ENCODE assay signal across 19 cellular contexts in the genomic region with DNA sequence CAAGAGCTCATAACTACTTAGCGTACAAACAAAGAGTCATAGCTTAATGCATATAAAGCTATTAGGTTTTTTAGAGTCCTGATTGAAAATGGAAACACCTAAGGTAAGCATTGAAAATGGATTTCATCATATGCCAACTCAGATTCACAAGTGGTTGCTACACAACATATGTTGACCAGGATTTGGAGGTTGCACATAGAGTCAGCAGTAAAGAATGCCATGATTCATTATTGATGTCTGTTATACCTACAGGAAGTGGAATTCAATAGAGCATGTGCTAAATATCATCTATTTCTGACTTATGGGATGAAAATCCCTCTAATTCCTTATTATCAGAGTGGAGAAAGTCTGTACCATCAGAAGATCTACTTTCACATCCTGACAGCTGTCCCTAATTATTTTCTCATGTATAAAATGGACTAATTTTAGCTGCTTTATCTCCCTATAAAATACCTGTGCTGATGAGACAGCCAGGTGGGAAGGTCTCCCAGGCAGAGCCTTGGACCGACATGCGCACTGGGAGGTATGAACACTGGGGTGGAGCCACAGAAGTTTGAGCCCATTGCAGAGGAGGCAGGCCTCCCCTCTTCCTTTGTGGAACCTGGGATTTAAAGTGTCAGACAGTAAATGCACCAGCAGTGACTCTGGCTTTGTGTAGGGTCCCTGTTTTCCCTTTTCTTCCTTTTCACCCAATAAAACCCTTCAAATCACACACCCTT.
DNase-seq lines count a peak whose midpoint lies in the region; ATAC-seq and TF ChIP-seq lines count a peak whose summit lies in the region.
"Had no signal": no experiment of that assay in that cellular context is flagged by ENCODE, and none has a peak within 500 bp of the region (broad histone marks: within the 10 kb centered on the region; RNA-seq: fewer than 3 reads in every experiment).

No MANE protein-coding gene starts in this region.

- H3K4me1 Mint-ChIP-seq in HFFc6 (ENCODE audit: low read depth) (peaks cover 13% of the 10 kb centered on the region), WTC11 (peaks cover 14% of the 10 kb centered on the region)
- no peaks in the 10 kb centered on the region for H3K4me1 Mint-ChIP-seq in activated CD4-positive, alpha-beta memory T cell treated with anti-CD3 and anti-CD28 coated beads for 36 hours (ENCODE audit: low read depth)
- H3K4me1 Mint-ChIP-seq in activated naive CD8-positive, alpha-beta T cell treated with anti-CD3 and anti-CD28 coated beads, Interleukin-2, amount 50 U/mL, for 24 hours = no peaks in the 10 kb centered on the region
- H3K4me1 Mint-ChIP-seq: stimulated activated memory B cell treated with anti-CD40 and anti-IgM and Interleukin-4, amounts not matched to agents 10 μg/mL and 1 μg/mL and 100 μg/mL, for 72 hours had no signal

- ATAC-seq in mucosa of descending colon (no peak), WTC11 (no peak)
- no peak for ATAC-seq in activated naive CD8-positive, alpha-beta T cell treated with anti-CD3 and anti-CD28 coated beads, Interleukin-2, amount 50 U/mL, for 24 hours
- ATAC-seq: activated CD8-positive, alpha-beta T cell treated with anti-CD3 and anti-CD28 coated beads, Interleukin-2, amount 10 ng/mL, durations not matched to agents 7 days and 5 days; stimulated activated memory B cell treated with anti-CD40 and anti-IgM and Interleukin-4, amounts not matched to agents 10 μg/mL and 1 μg/mL and 100 μg/mL, for 72 hours had no signal

- POLR2A ChIA-PET in AG04449 (lab: Yijun Ruan, JAX) = no interaction called here
- POLR2A ChIA-PET in activated CD4-positive, alpha-beta memory T cell treated with anti-CD3 and anti-CD28 coated beads for 36 hours (lab: Charles Lee) = no interaction called here
- POLR2A ChIA-PET in WTC11 (lab: Charles Lee) = no interaction called here

- intact Hi-C loops in mucosa of descending colon (cut with DNase I, micrococcal nuclease) = no loop called here
- intact Hi-C loops in activated CD4-positive, alpha-beta memory T cell treated with anti-CD3 and anti-CD28 coated beads for 36 hours (cut with micrococcal nuclease) = no loop called here

- TF ChIP-seq CTCF in AG04449 (IDR thresholded peaks at IDR 0.05; ENCODE audit: insufficient read depth, low read length, missing control alignments) (no peak), HFFc6 (IDR thresholded peaks at IDR 0.05) (no peak), fibroblast of pulmonary artery (IDR thresholded peaks at IDR 0.05; ENCODE audit: low read length, missing control alignments) (no peak), mucosa of descending colon (IDR thresholded peaks at IDR 0.05) (no peak), WTC11 (IDR thresholded peaks at IDR 0.05) (no peak)

- peak overlapping the region; percentile 59; the same call in 1 of the 2 replicates for H3K27ac Mint-ChIP-seq in HFFc6
- no peak overlapping the region for H3K27ac Mint-ChIP-seq in activated CD4-positive, alpha-beta memory T cell treated with anti-CD3 and anti-CD28 coated beads for 36 hours
- no peak overlapping the region for H3K27ac Mint-ChIP-seq in activated naive CD8-positive, alpha-beta T cell treated with anti-CD3 and anti-CD28 coated beads, Interleukin-2, amount 50 U/mL, for 24 hours
- no peak overlapping the region for H3K27ac Mint-ChIP-seq in WTC11
- H3K27ac Mint-ChIP-seq: activated CD8-positive, alpha-beta T cell treated with anti-CD3 and anti-CD28 coated beads, Interleukin-2, amount 10 ng/mL, durations not matched to agents 7 days and 5 days; stimulated activated memory B cell treated with anti-CD40 and anti-IgM and Interleukin-4, amounts not matched to agents 10 μg/mL and 1 μg/mL and 100 μg/mL, for 72 hours; T-helper 2 cell treated with Interferon-gamma antibody and Interleukin-4, amounts not matched to agents 5 μg/mL and 100 μg/mL, for 36 hours had no signal

- H3K36me3 ChIP-seq in mucosa of descending colon (ENCODE audit: low read depth) = no peaks in the 10 kb centered on the region
- H3K36me3 ChIP-seq: BLaER1 had no signal

- H3K4me3 Mint-ChIP-seq in HFFc6 (no peak overlapping the region), WTC11 (no peak overlapping the region)
- H3K4me3 Mint-ChIP-seq in activated CD4-positive, alpha-beta memory T cell treated with anti-CD3 and anti-CD28 coated beads for 36 hours = no peak overlapping the region
- no peak overlapping the region for H3K4me3 Mint-ChIP-seq in activated naive CD8-positive, alpha-beta T cell treated with anti-CD3 and anti-CD28 coated beads, Interleukin-2, amount 50 U/mL, for 24 hours
- H3K4me3 Mint-ChIP-seq: activated CD8-positive, alpha-beta T cell treated with anti-CD3 and anti-CD28 coated beads, Interleukin-2, amount 10 ng/mL, durations not matched to agents 7 days and 5 days; stimulated activated memory B cell treated with anti-CD40 and anti-IgM and Interleukin-4, amounts not matched to agents 10 μg/mL and 1 μg/mL and 100 μg/mL, for 72 hours; T-helper 2 cell treated with Interferon-gamma antibody and Interleukin-4, amounts not matched to agents 5 μg/mL and 100 μg/mL, for 36 hours had no signal

- H3K4me3 ChIP-seq in AG04449 (ENCODE audit: low read depth, low read length) (no peak overlapping the region), fibroblast of pulmonary artery (replicated peaks; ENCODE audit: low read depth, low read length) (no peak overlapping the region), mucosa of descending colon (no peak overlapping the region)
- H3K4me3 ChIP-seq: BLaER1, dorsolateral prefrontal cortex had no signal

- peak; percentile 50 for DNase-seq in AG04449 (ENCODE audit: low read depth, low spot score)
- peak; percentile 76 for DNase-seq in HFFc6
- peak; percentile 4 for DNase-seq in T1000 (lab: John Stamatoyannopoulos, UW)
- DNase-seq in fibroblast of pulmonary artery (ENCODE audit: low read depth) = peak; percentile 92
- DNase-seq in mucosa of descending colon = no peak
- no peak for DNase-seq in activated CD4-positive, alpha-beta memory T cell treated with anti-CD3 and anti-CD28 coated beads for 36 hours
- DNase-seq in activated naive CD8-positive, alpha-beta T cell treated with anti-CD3 and anti-CD28 coated beads, Interleukin-2, amount 50 U/mL, for 24 hours = no peak
- no peak for DNase-seq in WTC11 (ENCODE audit: low spot score)
- DNase-seq: activated CD8-positive, alpha-beta T cell treated with anti-CD3 and anti-CD28 coated beads, Interleukin-2, amount 10 ng/mL, durations not matched to agents 7 days and 5 days; activated naive CD4-positive, alpha-beta T cell treated with Interleukin-2 at 50 U/mL for 16 hours; dorsolateral prefrontal cortex; GDM1; hypothalamus; NCI-H2081 treated with DMSO at 0.1 percent for 48 hours; stimulated activated CD4-positive, alpha-beta T cell treated with anti-CD3 and anti-CD28 coated beads, Interleukin-1b, Interleukin-23, amount 100 ng/mL, for 48 hours had no signal

- H3K9me3 Mint-ChIP-seq in HFFc6 = no peaks in the 10 kb centered on the region
- H3K9me3 Mint-ChIP-seq in activated CD4-positive, alpha-beta memory T cell treated with anti-CD3 and anti-CD28 coated beads for 36 hours = no peaks in the 10 kb centered on the region
- no peaks in the 10 kb centered on the region for H3K9me3 Mint-ChIP-seq in activated naive CD8-positive, alpha-beta T cell treated with anti-CD3 and anti-CD28 coated beads, Interleukin-2, amount 50 U/mL, for 24 hours
- H3K9me3 Mint-ChIP-seq in WTC11 = peaks cover 5% of the 10 kb centered on the region
- H3K9me3 Mint-ChIP-seq: T-helper 2 cell treated with Interferon-gamma antibody and Interleukin-4, amounts not matched to agents 5 μg/mL and 100 μg/mL, for 36 hours had no signal

- H3K27me3 Mint-ChIP-seq in HFFc6 (ENCODE audit: insufficient read depth) = no peaks in the 10 kb centered on the region
- no peaks in the 10 kb centered on the region for H3K27me3 Mint-ChIP-seq in activated CD4-positive, alpha-beta memory T cell treated with anti-CD3 and anti-CD28 coated beads for 36 hours
- no peaks in the 10 kb centered on the region for H3K27me3 Mint-ChIP-seq in activated naive CD8-positive, alpha-beta T cell treated with anti-CD3 and anti-CD28 coated beads, Interleukin-2, amount 50 U/mL, for 24 hours
- H3K27me3 Mint-ChIP-seq in WTC11 (ENCODE audit: low read depth) = no peaks in the 10 kb centered on the region
- H3K27me3 Mint-ChIP-seq: stimulated activated memory B cell treated with anti-CD40 and anti-IgM and Interleukin-4, amounts not matched to agents 10 μg/mL and 1 μg/mL and 100 μg/mL, for 72 hours had no signal

- CTCF ChIA-PET in AG04449 (lab: Yijun Ruan, JAX) (interaction anchor here (1.5 kb wide), 1 partner anchor 304 kb away, joined by 4 read pairs; no protein-coding TSS in a partner anchor), WTC11 (lab: Charles Lee) (interaction anchor here (0.6 kb wide), 1 partner anchor 1308 kb away, joined by 3 read pairs; no protein-coding TSS in a partner anchor)
- CTCF ChIA-PET in activated CD4-positive, alpha-beta memory T cell treated with anti-CD3 and anti-CD28 coated beads for 36 hours (lab: Charles Lee) = no interaction called here

- H3K4me1 ChIP-seq in mucosa of descending colon (ENCODE audit: low read depth) = no peaks in the 10 kb centered on the region
- H3K4me1 ChIP-seq: BLaER1, parathyroid adenoma had no signal

- H3K36me3 Mint-ChIP-seq in HFFc6 (ENCODE audit: low read depth) = no peaks in the 10 kb centered on the region
- no peaks in the 10 kb centered on the region for H3K36me3 Mint-ChIP-seq in activated CD4-positive, alpha-beta memory T cell treated with anti-CD3 and anti-CD28 coated beads for 36 hours
- H3K36me3 Mint-ChIP-seq in activated naive CD8-positive, alpha-beta T cell treated with anti-CD3 and anti-CD28 coated beads, Interleukin-2, amount 50 U/mL, for 24 hours (ENCODE audit: low read depth) = no peaks in the 10 kb centered on the region
- H3K36me3 Mint-ChIP-seq in WTC11 = no peaks in the 10 kb centered on the region
- H3K36me3 Mint-ChIP-seq: stimulated activated memory B cell treated with anti-CD40 and anti-IgM and Interleukin-4, amounts not matched to agents 10 μg/mL and 1 μg/mL and 100 μg/mL, for 72 hours had no signal

- H3K9me3 ChIP-seq in mucosa of descending colon = no peaks in the 10 kb centered on the region
- H3K9me3 ChIP-seq: BLaER1 had no signal

Comparison
In these comparisons a context has a peak if more than half of its experiments do, and no peak if none do; other contexts are left out.
1. DNase-seq: peak in AG04449 (single experiment), HFFc6 (single experiment), T1000 (single experiment) and fibroblast of pulmonary artery (single experiment); none in mucosa of descending colon (0 of 3), activated CD4-positive, alpha-beta memory T cell treated with anti-CD3 and anti-CD28 coated beads for 36 hours (single experiment), activated naive CD8-positive, alpha-beta T cell treated with anti-CD3 and anti-CD28 coated beads, Interleukin-2, amount 50 U/mL, for 24 hours (single experiment) and WTC11 (single experiment).